In the genomic region with DNA sequence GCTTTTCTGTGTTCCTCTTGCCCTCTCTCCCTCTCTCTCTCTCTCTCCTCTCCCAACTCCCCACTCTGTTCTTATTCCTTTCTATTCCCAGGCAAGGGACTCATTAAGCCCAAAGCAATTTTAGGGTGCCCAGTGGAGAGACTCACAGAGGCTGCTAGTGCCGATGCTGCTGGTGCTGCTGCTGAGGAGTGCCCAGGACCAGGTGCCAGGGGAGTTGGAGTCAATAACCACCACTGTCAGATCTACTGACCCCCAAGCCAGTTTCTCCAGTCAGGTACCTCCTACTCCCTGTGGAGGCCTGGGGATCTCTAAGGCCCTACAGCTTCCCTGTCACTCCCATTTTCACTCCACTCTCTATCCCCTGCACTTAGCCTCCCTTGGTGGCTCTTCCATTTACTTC, we compare ENCODE assay signal across 17 cellular contexts. TPM values are rescaled to one million over a fixed set of nuclear protein-coding genes. Genes with fewer than 3 reads are reported as not detected.
DNase-seq lines count a peak whose midpoint lies in the region; ATAC-seq and TF ChIP-seq lines count a peak whose summit lies in the region.
"Had no signal": no experiment of that assay in that cellular context is flagged by ENCODE, and none has a peak within 500 bp of the region (broad histone marks: within the 10 kb centered on the region; RNA-seq: fewer than 3 reads in every experiment).

No MANE protein-coding gene starts in this region.

- intact Hi-C loops in PC-3 (cut with micrococcal nuclease) = no loop called here

- H3K4me1 ChIP-seq in PC-3 (ENCODE audit: insufficient read depth, low read length) = peaks cover 12% of the 10 kb centered on the region
- peaks cover 0 to 14% (median 5%) of the 10 kb centered on the region in 4 donors for H3K4me1 ChIP-seq in tibial nerve
- H3K4me1 ChIP-seq: pancreas had no signal

- H3K9me2 ChIP-seq in PC-3 (replicated peaks; ENCODE audit: low read length) = no peaks in the 10 kb centered on the region

- no peak overlapping the region for H3K27ac ChIP-seq in PC-3 (ENCODE audit: low read length)
- peak overlapping the region in 3 of 4 donors; percentile 56 to 73 (median 72) for H3K27ac ChIP-seq in tibial nerve
- H3K27ac ChIP-seq: pancreas had no signal

- H3K4me3 Mint-ChIP-seq in nephron = peak overlapping the region; percentile 34 to 63 (median 58)
- H3K4me3 Mint-ChIP-seq: CD8-positive, alpha-beta memory T cell; T-cell had no signal

- no peaks in the 10 kb centered on the region for H4K20me1 ChIP-seq in PC-3 (ENCODE audit: low read length)

- H3K27ac Mint-ChIP-seq in nephron = peak overlapping the region; percentile 91 to 99 (median 96)
- H3K27ac Mint-ChIP-seq: T-cell had no signal

- H3K9me3 ChIP-seq in PC-3 (ENCODE audit: low read length) (no peaks in the 10 kb centered on the region), tibial nerve (no peaks in the 10 kb centered on the region)
- H3K9me3 ChIP-seq: pancreas had no signal

- peaks cover 12% of the 10 kb centered on the region for H3K9me3 Mint-ChIP-seq in nephron
- H3K9me3 Mint-ChIP-seq: CD8-positive, alpha-beta memory T cell; T-cell had no signal

- no peaks in the 10 kb centered on the region for H3K36me3 Mint-ChIP-seq in nephron (ENCODE audit: low read depth)
- H3K36me3 Mint-ChIP-seq: CD8-positive, alpha-beta memory T cell; T-cell had no signal

- CTCF ChIA-PET in PC-3 (lab: Charles Lee) = interaction anchor here (0.6 kb wide), 1 partner anchor 527 kb away, joined by 3 read pairs; no protein-coding TSS in a partner anchor

- no peak for ATAC-seq in PC-3
- ATAC-seq in GM21447 (IDR thresholded peaks at IDR 0.05; ENCODE audit: unreplicated experiment) = no peak
- ATAC-seq: HCT116, T-cell had no signal

- H3K4me2 ChIP-seq in PC-3 (ENCODE audit: low read length) = peak overlapping the region; percentile 73; the same call in 1 of the 2 replicates

- no TSS peak for BruUV-seq in PC-3 (replicated peaks; lab: Mats Ljungman, UMichigan)

- H3K27me3 ChIP-seq in PC-3 (ENCODE audit: low read length) (no peaks in the 10 kb centered on the region), tibial nerve (peaks cover 0 to 10% of the 10 kb centered on the region in 2 donors)

- H3K79me2 ChIP-seq in PC-3 (ENCODE audit: low read length) = no peaks in the 10 kb centered on the region

- peaks cover 24% of the 10 kb centered on the region for H3K4me1 Mint-ChIP-seq in nephron
- H3K4me1 Mint-ChIP-seq: CD8-positive, alpha-beta memory T cell had no signal

- no peak overlapping the region for H3K9ac ChIP-seq in PC-3 (ENCODE audit: low read length)

- peaks cover 2% of the 10 kb centered on the region for H3K27me3 Mint-ChIP-seq in nephron (ENCODE audit: low read depth)

- TF ChIP-seq CTCF in PC-3 (conservative IDR thresholded peaks at IDR 0.05; ENCODE audit: low read depth, low read length) (no peak), epithelial cell of proximal tubule (conservative IDR thresholded peaks at IDR 0.05; ENCODE audit: low read depth, low read length) (no peak), nephron (IDR thresholded peaks at IDR 0.05; ENCODE audit: unreplicated experiment in 3 of 3) (no peak), tibial nerve (IDR thresholded peaks at IDR 0.05) (no peak)

- no peak for TF ChIP-seq EP300 in tibial nerve (IDR thresholded peaks at IDR 0.05)

- H2AFZ ChIP-seq in PC-3 (ENCODE audit: low read length) = peak overlapping the region; percentile 75; the same call in 1 of the 2 replicates

- DNase-seq in PC-3 = no peak
- DNase-seq in epithelial cell of proximal tubule (ENCODE audit: low read depth) = no peak
- DNase-seq in tibial nerve (ENCODE audit: low spot score in 2 of 2) = no peak
- no peak for DNase-seq in effector CD4-positive, alpha-beta T cell
- no peak for DNase-seq in DMS79 treated with DMSO at 0.1 percent for 48 hours (lab: John Stamatoyannopoulos, UW)
- DNase-seq in foreskin melanocyte = no peak
- DNase-seq: activated naive CD4-positive, alpha-beta T cell treated with Interleukin-2 at 50 U/mL for 16 hours; activated T-cell treated with anti-CD3 and anti-CD28 coated beads, Interleukin-2, amount 50 U/mL, for 1 hour; CD8-positive, alpha-beta memory T cell; NCI-H1092 treated with DMSO at 0.1 percent for 48 hours; NCI-H82; SHP77 treated with DMSO at 0.1 percent for 48 hours; T-cell had no signal

- H3K36me3 ChIP-seq in PC-3 (ENCODE audit: low read depth, low read length) = no peaks in the 10 kb centered on the region
- H3K36me3 ChIP-seq in tibial nerve = no peaks in the 10 kb centered on the region
- H3K36me3 ChIP-seq: pancreas had no signal

- POLR2A ChIA-PET in PC-3 (lab: Charles Lee; ENCODE audit: unreplicated experiment) = no interaction called here

- no peaks in the 10 kb centered on the region for H3F3A ChIP-seq in PC-3 (ENCODE audit: low read length, unreplicated experiment)

- no peak overlapping the region for H3K4me3 ChIP-seq in PC-3 (ENCODE audit: low read length)
- peak overlapping the region; percentile 26 for H3K4me3 ChIP-seq in epithelial cell of proximal tubule (ENCODE audit: low read depth, low read length)
- H3K4me3 ChIP-seq in tibial nerve = peak overlapping the region in 2 of 4 donors; percentile 7 to 39
- H3K4me3 ChIP-seq: pancreas had no signal

- TF ChIP-seq POLR2A in tibial nerve (IDR thresholded peaks at IDR 0.05) = no peak

- WGBS in tibial nerve, 2 donors = 50 to 69% methylated on average over 1 of the region's 1 CpG

RNA-seq across cellular contexts. Expression of a gene that starts 54.2 kb away (rescaled TPM):
- total RNA-seq in PC-3 (2014; rRNA removed) = 69.0 and 78.4 TPM in 2 replicates
- total RNA-seq in epithelial cell of proximal tubule = 23.9 and 39.6 TPM in 2 replicates
- total RNA-seq in tibial nerve = 10 to 100 TPM; 30.6 to 35.0 (median 32.3) TPM
